32 cellular contexts compared by ENCODE assay signal in genomic region chr9:137426018-137426681, GRCh38. TPM values are rescaled to one million over a fixed set of nuclear protein-coding genes. Genes with fewer than 3 reads are reported as not detected.
DNase-seq lines count a peak whose midpoint lies in the region; ATAC-seq, FAIRE-seq and TF ChIP-seq lines count a peak whose summit lies in the region.
"Had no signal": no experiment of that assay in that cellular context is flagged by ENCODE, and none has a peak within 500 bp of the region (broad histone marks: within the 10 kb centered on the region; RNA-seq: fewer than 3 reads in every experiment).

No MANE protein-coding gene starts in this region.

- DNase-seq in HepG2 (ENCODE audit: low spot score) (no peak), psoas muscle (peak; percentile 13 to 50), G401 (ENCODE audit: low spot score) (no peak), D341Med (ENCODE audit: low spot score) (no peak), SKM-1 (lab: John Stamatoyannopoulos, UW; ENCODE audit: unreplicated experiment) (no peak)
- DNase-seq: activated CD4-positive, alpha-beta T cell treated with anti-CD3 and anti-CD28 coated beads for 36 hours; activated CD8-positive, alpha-beta memory T cell treated with anti-CD3 and anti-CD28 coated beads, Interleukin-2, amount 50 U/mL, for 48 hours; activated CD8-positive, alpha-beta T cell treated with anti-CD3 and anti-CD28 coated beads for 36 hours; activated naive CD4-positive, alpha-beta T cell treated with anti-CD3 and anti-CD28 coated beads, Interleukin-2, amount 10 ng/mL, durations not matched to agents 7 days and 5 days; GF-D8; HFFc6; KG1; kidney glomerular epithelial cell; MG63; NCI-H2029 treated with DMSO at 0.1 percent for 48 hours; NCI-H226; NCI-H526 treated with DMSO at 0.1 percent for 48 hours; retina; stimulated activated CD4-positive, alpha-beta T cell treated with anti-CD3 and anti-CD28 coated beads, Interleukin-12 subunit alpha, Interleukin-12 subunit beta, amount 100 ng/mL, for 4 hours; stimulated activated CD4-positive, alpha-beta T cell treated with anti-CD3 and anti-CD28 coated beads, Interleukin-2, amount 100 ng/mL, for 48 hours; T-helper 9 cell had no signal

- CTCF ChIA-PET in HepG2 (lab: Yijun Ruan, JAX; ENCODE audit: low intra/inter-chr PET ratio, low total read pairs), result no interaction called here

- H3K9me2 ChIP-seq in DOHH2 (replicated peaks; ENCODE audit: control insufficient read depth, low read length) (no peaks in the 10 kb centered on the region), SU-DHL-6 (replicated peaks; ENCODE audit: insufficient read depth, low read length) (no peaks in the 10 kb centered on the region)

- H3F3A ChIP-seq in DOHH2 (ENCODE audit: control insufficient read depth, insufficient read depth), result peaks cover 28% of the 10 kb centered on the region
- H3F3A ChIP-seq in SU-DHL-6 (ENCODE audit: insufficient read depth), result peaks cover 48% of the 10 kb centered on the region

- H4K20me1 ChIP-seq in DOHH2 (ENCODE audit: control insufficient read depth, insufficient read depth, low read depth, low read length), result no peaks in the 10 kb centered on the region
- H4K20me1 ChIP-seq in SU-DHL-6 (ENCODE audit: low read depth, low read length), result no peaks in the 10 kb centered on the region
- no peaks in the 10 kb centered on the region for H4K20me1 ChIP-seq in HepG2 (ENCODE audit: insufficient read depth, low read length)

- no peak for TF ChIP-seq POLR2A in HepG2 (IDR thresholded peaks at IDR 0.05; ENCODE audit: insufficient read depth in 1 of 2, low read depth in 2 of 2, low read length in 2 of 2)

- ATAC-seq in HepG2 (no peak), psoas muscle (no peak)
- ATAC-seq: activated CD4-positive, alpha-beta T cell treated with anti-CD3 and anti-CD28 coated beads for 36 hours; activated CD8-positive, alpha-beta T cell treated with anti-CD3 and anti-CD28 coated beads for 36 hours; GM23338 had no signal

- peaks cover 82% of the 10 kb centered on the region for H3K4me1 ChIP-seq in DOHH2 (ENCODE audit: control insufficient read depth, low read length)
- H3K4me1 ChIP-seq in HepG2 (ENCODE audit: insufficient read depth, low read length), result peaks cover 21% of the 10 kb centered on the region
- peaks cover 24% of the 10 kb centered on the region for H3K4me1 ChIP-seq in psoas muscle

- WGBS in HepG2 (ENCODE audit: low lambda C conversion rate), result 89% methylated on average over 8 of the region's 18 CpGs
- WGBS in psoas muscle, 3 donors, result 62 to 67% (median 63%) methylated on average over 18 of the region's 18 CpGs

- no peak for FAIRE-seq in HepG2 (lab: Jason Lieb, UNC)
- FAIRE-seq: endothelial cell of umbilical vein, frontal cortex, HTR-8/SVneo had no signal

- H3K9ac ChIP-seq in SU-DHL-6 (ENCODE audit: low read length), result peak overlapping the region; percentile 10; the same call in 1 of the 2 replicates
- H3K9ac ChIP-seq in HepG2 (ENCODE audit: insufficient read depth, low read depth, low read length), result no peak overlapping the region

- no peak for TF ChIP-seq CTCF in DOHH2 (IDR thresholded peaks at IDR 0.05; ENCODE audit: low read depth, low read length, poor library complexity, severe bottlenecking)
- no peak for TF ChIP-seq CTCF in SU-DHL-6 (IDR thresholded peaks at IDR 0.05; ENCODE audit: insufficient read depth, low read length, poor library complexity, severe bottlenecking)
- TF ChIP-seq CTCF in HepG2 (CRISPR knock-in tag; IDR thresholded peaks at IDR 0.05), result no peak
- TF ChIP-seq CTCF in psoas muscle (IDR thresholded peaks at IDR 0.05), result no peak

- BruUV-seq in HepG2 (replicated peaks; lab: Mats Ljungman, UMichigan), result no TSS peak

- H3K79me2 ChIP-seq in DOHH2 (ENCODE audit: control insufficient read depth, low read length), result peaks cover 31% of the 10 kb centered on the region
- 0 out of 2 replicates have a peak, but pooled peaks cover 8% of the 10 kb centered on the region for H3K79me2 ChIP-seq in SU-DHL-6 (ENCODE audit: insufficient read depth, low read length)
- peaks cover 14% of the 10 kb centered on the region for H3K79me2 ChIP-seq in HepG2 (ENCODE audit: insufficient read depth, low read length)

- H3K4me2 ChIP-seq in DOHH2 (ENCODE audit: low read length) (peak overlapping the region; percentile 83), SU-DHL-6 (ENCODE audit: low read depth, low read length, poor library complexity, severe bottlenecking) (peak overlapping the region; percentile 53), HepG2 (ENCODE audit: low read depth, low read length) (no peak overlapping the region)
- H3K4me2 ChIP-seq: GM23338 had no signal

- TF ChIP-seq EP300 in HepG2 (IDR thresholded peaks at IDR 0.05; ENCODE audit: low read depth in 2 of 2, low read length in 2 of 2) (no peak), HepG2 (CRISPR knock-in tag; IDR thresholded peaks at IDR 0.05; ENCODE audit: borderline replicate concordance) (no peak)

- intact Hi-C loops in HepG2 (cut with micrococcal nuclease; ENCODE audit: unreplicated experiment) (no loop called here), psoas muscle (cut with DNase I) (no loop called here)

- TF ChIP-seq RAD21 in HepG2 (CRISPR knock-in tag; IDR thresholded peaks at IDR 0.05), result no peak

- H3K27ac ChIP-seq in DOHH2 (ENCODE audit: low read depth, low read length), result peak overlapping the region; percentile 94
- H3K27ac ChIP-seq in SU-DHL-6 (ENCODE audit: low read depth, low read length), result peak overlapping the region; percentile 94
- H3K27ac ChIP-seq in HepG2 (ENCODE audit: extremely low read length, insufficient read depth, low read length), result no peak overlapping the region
- peak overlapping the region; percentile 83 for H3K27ac ChIP-seq in psoas muscle
- H3K27ac ChIP-seq: adrenal gland, C4-2B, tibial nerve had no signal

- no peaks in the 10 kb centered on the region for H3K9me3 ChIP-seq in DOHH2 (ENCODE audit: control insufficient read depth, insufficient read depth, low read length)
- no peaks in the 10 kb centered on the region for H3K9me3 ChIP-seq in SU-DHL-6 (ENCODE audit: insufficient read depth, low read length)
- no peaks in the 10 kb centered on the region for H3K9me3 ChIP-seq in HepG2 (ENCODE audit: low read length)
- H3K9me3 ChIP-seq in psoas muscle, result no peaks in the 10 kb centered on the region
- H3K9me3 ChIP-seq: adrenal gland, Caco-2, MG63, tibial nerve had no signal

- H3K4me3 ChIP-seq in DOHH2 (ENCODE audit: low read length) (no peak overlapping the region; the same call in 1 of the 2 replicates), SU-DHL-6 (ENCODE audit: insufficient read depth, low read length, poor library complexity, severe bottlenecking) (no peak overlapping the region), HepG2 (replicated peaks in 1 of 3; ENCODE audit: insufficient read depth in 1 of 3, low read depth in 2 of 3, low read length in 3 of 3) (no peak overlapping the region), psoas muscle (no peak overlapping the region)
- H3K4me3 ChIP-seq: adrenal gland, GM23338, MG63, tibial nerve had no signal

- in situ Hi-C loops in HepG2 (cut with HindIII; ENCODE audit: extremely low pct_ligation_motif_present, low pct_unique_long_range_greater_than_20kb) (no loop called here), G401 (cut with HindIII; ENCODE audit: low sequenced_read_pairs) (no loop called here)

- H3K27me3 ChIP-seq in DOHH2 (ENCODE audit: control insufficient read depth, low read length), result no peaks in the 10 kb centered on the region
- H3K27me3 ChIP-seq in SU-DHL-6 (ENCODE audit: low read length), result no peaks in the 10 kb centered on the region
- no peaks in the 10 kb centered on the region; a peak in 1 of 5 replicates for H3K27me3 ChIP-seq in HepG2 (ENCODE audit: control insufficient read depth in 1 of 2, insufficient read depth in 2 of 2, low read length in 2 of 2)
- H3K27me3 ChIP-seq in psoas muscle (ENCODE audit: insufficient read depth in 3 of 3, low read length in 2 of 3), result no peaks in the 10 kb centered on the region
- H3K27me3 ChIP-seq: adrenal gland, MG63, tibial nerve had no signal

- peaks cover 9% of the 10 kb centered on the region for H3K36me3 ChIP-seq in DOHH2 (ENCODE audit: control insufficient read depth, low read length)
- no peaks in the 10 kb centered on the region for H3K36me3 ChIP-seq in SU-DHL-6 (ENCODE audit: low read length)
- H3K36me3 ChIP-seq in HepG2 (replicated peaks in 1 of 2; ENCODE audit: control insufficient read depth in 1 of 2, insufficient read depth in 2 of 2, low read length in 2 of 2), result no peaks in the 10 kb centered on the region
- peaks cover 0 to 4% of the 10 kb centered on the region in 2 donors for H3K36me3 ChIP-seq in psoas muscle (ENCODE audit: insufficient read depth in 1 of 2, low read depth in 1 of 2)
- H3K36me3 ChIP-seq: adrenal gland, MG63, tibial nerve had no signal

- H2AFZ ChIP-seq in SU-DHL-6 (ENCODE audit: low read depth, low read length, severe bottlenecking) (no peak overlapping the region), HepG2 (ENCODE audit: low read length) (no peak overlapping the region)
- H2AFZ ChIP-seq: GM23338 had no signal

- POLR2A ChIA-PET in HepG2 (lab: Yijun Ruan, JAX), result interaction anchor here (0.8 kb wide), 1 partner anchor 15 kb away, joined by 3 read pairs; the partner anchor contains the start of gene ENTPD8

RNA-seq across cellular contexts. Expression of gene NOXA1, which starts 3.0 kb away (rescaled TPM):
- 0.63 and 1.2 TPM in 2 replicates for total RNA-seq in HepG2 (2016; rRNA removed; fragmentation: Illumina TruSeq; extraction: Trizol)
- 0.81 and 1.1 TPM in 2 replicates for total RNA-seq in HepG2 (2016; cell fraction: cytosol; rRNA removed; fragmentation: Illumina TruSeq; extraction: Trizol; ENCODE audit: low read depth)
- 0.82 and 1.9 TPM in 2 replicates for total RNA-seq in HepG2 (2016; cell fraction: insoluble cytoplasmic fraction; rRNA removed; fragmentation: Illumina TruSeq; extraction: Trizol)
- 0.46 and 1.00 TPM in 2 replicates for total RNA-seq in HepG2 (2016; cell fraction: membrane; rRNA removed; fragmentation: Illumina TruSeq; extraction: Trizol)
- total RNA-seq in HepG2 (2016; cell fraction: nucleus; rRNA removed; fragmentation: Illumina TruSeq; extraction: Trizol), result 1.6 and 2.0 TPM in 2 replicates
- polyA plus RNA-seq in HepG2 (2011; rRNA removed), result 0.78 and 2.1 TPM in 2 replicates
- 0.53 and 1.0 TPM in 2 replicates for polyA plus RNA-seq in HepG2 (2011; cell fraction: cytosol; rRNA removed)
- 17.1 and 17.5 TPM in 2 replicates for polyA plus RNA-seq in HepG2 (2011; cell fraction: nucleus; rRNA removed)
- polyA plus RNA-seq in HepG2 (2012), result 0.76 and 1.0 TPM in 2 replicates
- polyA plus RNA-seq in HepG2 (2016; cell fraction: cytosol; fragmentation: Illumina TruSeq; extraction: Trizol; ENCODE audit: low read depth), result 0.60 and 0.67 TPM in 2 replicates
- polyA plus RNA-seq in HepG2 (2016; cell fraction: insoluble cytoplasmic fraction; fragmentation: Illumina TruSeq; extraction: Trizol; ENCODE audit: low read depth), result 0.39 and 0.46 TPM in 2 replicates
- polyA plus RNA-seq in HepG2 (2016; cell fraction: membrane; fragmentation: Illumina TruSeq; extraction: Trizol; ENCODE audit: low read depth), result 0.44 and 0.56 TPM in 2 replicates
- polyA plus RNA-seq in HepG2 (2016; cell fraction: nucleus; fragmentation: Illumina TruSeq; extraction: Trizol; ENCODE audit: insufficient read depth, low read depth), result 3.7 and 3.8 TPM in 2 replicates
- 0.44 and 0.61 TPM in 2 replicates for polyA minus RNA-seq in HepG2 (2011; rRNA and poly(A)+ RNA removed; ENCODE audit: low replicate concordance)
- polyA minus RNA-seq in HepG2 (2011; cell fraction: cytosol; rRNA and poly(A)+ RNA removed), result 0.44 TPM in 1 of 2 replicates, not detected in the other
- polyA minus RNA-seq in HepG2 (2011; cell fraction: nucleus; rRNA and poly(A)+ RNA removed), result 1.8 and 3.4 TPM in 2 replicates
- total RNA-seq in psoas muscle, result 1 to 10 TPM in 3 of 4 donors, under 1 TPM in 1; 0.62 to 5.1 (median 2.5) TPM
- 1 to 10 TPM in 1 of 3 donors, under 1 TPM in 2; 0.43 to 1.0 (median 0.83) TPM for polyA plus RNA-seq in psoas muscle
- 0.18 TPM in 1 of 2 replicates, not detected in the other for total RNA-seq in G401 (2014; rRNA removed; shearing (Covaris generic))

RNA-seq across cellular contexts. Expression of gene EXD3, which starts 3.2 kb away (rescaled TPM):
- total RNA-seq in HepG2 (2016; rRNA removed; fragmentation: Illumina TruSeq; extraction: Trizol), result 1.3 and 2.7 TPM in 2 replicates
- total RNA-seq in HepG2 (2016; cell fraction: cytosol; rRNA removed; fragmentation: Illumina TruSeq; extraction: Trizol; ENCODE audit: low read depth), result 1.1 and 1.7 TPM in 2 replicates
- total RNA-seq in HepG2 (2016; cell fraction: insoluble cytoplasmic fraction; rRNA removed; fragmentation: Illumina TruSeq; extraction: Trizol), result 1.3 and 3.1 TPM in 2 replicates
- 1.6 and 2.4 TPM in 2 replicates for total RNA-seq in HepG2 (2016; cell fraction: membrane; rRNA removed; fragmentation: Illumina TruSeq; extraction: Trizol)
- total RNA-seq in HepG2 (2016; cell fraction: nucleus; rRNA removed; fragmentation: Illumina TruSeq; extraction: Trizol), result 3.0 and 3.1 TPM in 2 replicates
- 4.8 and 9.1 TPM in 2 replicates for polyA plus RNA-seq in HepG2 (2011; rRNA removed)
- polyA plus RNA-seq in HepG2 (2011; cell fraction: cytosol; rRNA removed), result 1.6 and 3.2 TPM in 2 replicates
- 82.5 and 82.6 TPM in 2 replicates for polyA plus RNA-seq in HepG2 (2011; cell fraction: nucleus; rRNA removed)
- 4.7 and 9.6 TPM in 2 replicates for polyA plus RNA-seq in HepG2 (2012)
- 3.8 and 4.6 TPM in 2 replicates for polyA plus RNA-seq in HepG2 (2016; cell fraction: cytosol; fragmentation: Illumina TruSeq; extraction: Trizol; ENCODE audit: low read depth)
- polyA plus RNA-seq in HepG2 (2016; cell fraction: insoluble cytoplasmic fraction; fragmentation: Illumina TruSeq; extraction: Trizol; ENCODE audit: low read depth), result 2.3 and 2.8 TPM in 2 replicates
- 5.3 and 6.7 TPM in 2 replicates for polyA plus RNA-seq in HepG2 (2016; cell fraction: membrane; fragmentation: Illumina TruSeq; extraction: Trizol; ENCODE audit: low read depth)
- polyA plus RNA-seq in HepG2 (2016; cell fraction: nucleus; fragmentation: Illumina TruSeq; extraction: Trizol; ENCODE audit: insufficient read depth, low read depth), result 8.9 and 9.7 TPM in 2 replicates
- polyA minus RNA-seq in HepG2 (2011; rRNA and poly(A)+ RNA removed; ENCODE audit: low replicate concordance), result 3.4 and 4.2 TPM in 2 replicates
- 0.62 and 2.6 TPM in 2 replicates for polyA minus RNA-seq in HepG2 (2011; cell fraction: cytosol; rRNA and poly(A)+ RNA removed)
- polyA minus RNA-seq in HepG2 (2011; cell fraction: nucleus; rRNA and poly(A)+ RNA removed), result 6.6 and 9.0 TPM in 2 replicates
- 10 to 100 TPM in 2 of 4 donors, 1 to 10 TPM in 2; 6.7 to 11.2 (median 9.7) TPM for total RNA-seq in psoas muscle
- polyA plus RNA-seq in psoas muscle, result 1 to 10 TPM; 5.7 to 9.9 (median 7.2) TPM
- 4.8 and 7.9 TPM in 2 replicates for total RNA-seq in G401 (2014; rRNA removed; shearing (Covaris generic))

RNA-seq across cellular contexts. Expression of gene ENTPD8, which starts 15.0 kb away (rescaled TPM):
- total RNA-seq in HepG2 (2016; rRNA removed; fragmentation: Illumina TruSeq; extraction: Trizol), result 0.21 and 0.44 TPM in 2 replicates
- 0.09 and 0.20 TPM in 2 replicates for total RNA-seq in HepG2 (2016; cell fraction: cytosol; rRNA removed; fragmentation: Illumina TruSeq; extraction: Trizol; ENCODE audit: low read depth)
- total RNA-seq in HepG2 (2016; cell fraction: insoluble cytoplasmic fraction; rRNA removed; fragmentation: Illumina TruSeq; extraction: Trizol), result 0.33 and 0.43 TPM in 2 replicates
- 0.21 and 0.37 TPM in 2 replicates for total RNA-seq in HepG2 (2016; cell fraction: membrane; rRNA removed; fragmentation: Illumina TruSeq; extraction: Trizol)
- total RNA-seq in HepG2 (2016; cell fraction: nucleus; rRNA removed; fragmentation: Illumina TruSeq; extraction: Trizol), result 0.28 and 0.34 TPM in 2 replicates
- 0.26 and 0.38 TPM in 2 replicates for polyA plus RNA-seq in HepG2 (2011; rRNA removed)
- 0.21 and 0.30 TPM in 2 replicates for polyA plus RNA-seq in HepG2 (2011; cell fraction: cytosol; rRNA removed)
- polyA plus RNA-seq in HepG2 (2011; cell fraction: nucleus; rRNA removed), result 3.0 and 3.2 TPM in 2 replicates
- polyA plus RNA-seq in HepG2 (2012), result 0.35 and 0.44 TPM in 2 replicates
- 0.05 and 0.14 TPM in 2 replicates for polyA plus RNA-seq in HepG2 (2016; cell fraction: cytosol; fragmentation: Illumina TruSeq; extraction: Trizol; ENCODE audit: low read depth)
- polyA plus RNA-seq in HepG2 (2016; cell fraction: insoluble cytoplasmic fraction; fragmentation: Illumina TruSeq; extraction: Trizol; ENCODE audit: low read depth), result 0.25 TPM in 1 of 2 replicates, not detected in the other
- 0.08 and 0.15 TPM in 2 replicates for polyA plus RNA-seq in HepG2 (2016; cell fraction: membrane; fragmentation: Illumina TruSeq; extraction: Trizol; ENCODE audit: low read depth)
- polyA plus RNA-seq in HepG2 (2016; cell fraction: nucleus; fragmentation: Illumina TruSeq; extraction: Trizol; ENCODE audit: insufficient read depth, low read depth), result 0.79 and 0.97 TPM in 2 replicates
- 0.26 TPM in 1 of 2 replicates, not detected in the other for polyA minus RNA-seq in HepG2 (2011; rRNA and poly(A)+ RNA removed; ENCODE audit: low replicate concordance)
- polyA minus RNA-seq in HepG2 (2011; cell fraction: cytosol; rRNA and poly(A)+ RNA removed), result not detected in 2 replicates
- 0.26 and 0.37 TPM in 2 replicates for polyA minus RNA-seq in HepG2 (2011; cell fraction: nucleus; rRNA and poly(A)+ RNA removed)
- not detected for total RNA-seq in psoas muscle
- polyA plus RNA-seq in psoas muscle, result under 1 TPM in 1 of 3 donors, not detected in 2; 0.01 TPM
- total RNA-seq in G401 (2014; rRNA removed; shearing (Covaris generic)), result 1.6 and 1.9 TPM in 2 replicates
- total RNA-seq: activated CD4-positive, alpha-beta T cell treated with anti-CD3 and anti-CD28 coated beads for 36 hours; activated CD8-positive, alpha-beta T cell treated with anti-CD3 and anti-CD28 coated beads for 36 hours; frontal cortex; HFFc6; osteoblast; tibial nerve had no signal

RNA-seq across cellular contexts. Expression of gene NSMF, which starts 33.0 kb away (rescaled TPM):
- total RNA-seq in HepG2 (2016; rRNA removed; fragmentation: Illumina TruSeq; extraction: Trizol), result 38.3 and 44.3 TPM in 2 replicates
- 35.6 and 45.0 TPM in 2 replicates for total RNA-seq in HepG2 (2016; cell fraction: cytosol; rRNA removed; fragmentation: Illumina TruSeq; extraction: Trizol; ENCODE audit: low read depth)
- 31.9 and 43.2 TPM in 2 replicates for total RNA-seq in HepG2 (2016; cell fraction: insoluble cytoplasmic fraction; rRNA removed; fragmentation: Illumina TruSeq; extraction: Trizol)
- total RNA-seq in HepG2 (2016; cell fraction: membrane; rRNA removed; fragmentation: Illumina TruSeq; extraction: Trizol), result 88.7 and 95.2 TPM in 2 replicates
- total RNA-seq in HepG2 (2016; cell fraction: nucleus; rRNA removed; fragmentation: Illumina TruSeq; extraction: Trizol), result 47.8 and 56.5 TPM in 2 replicates
- polyA plus RNA-seq in HepG2 (2011; rRNA removed), result 183 and 271 TPM in 2 replicates
- polyA plus RNA-seq in HepG2 (2011; cell fraction: cytosol; rRNA removed), result 147 and 184 TPM in 2 replicates
- polyA plus RNA-seq in HepG2 (2011; cell fraction: nucleus; rRNA removed), result 1,153 and 1,227 TPM in 2 replicates
- 143 and 184 TPM in 2 replicates for polyA plus RNA-seq in HepG2 (2012)
- 80.1 and 97.0 TPM in 2 replicates for polyA plus RNA-seq in HepG2 (2016; cell fraction: cytosol; fragmentation: Illumina TruSeq; extraction: Trizol; ENCODE audit: low read depth)
- 62.3 and 80.0 TPM in 2 replicates for polyA plus RNA-seq in HepG2 (2016; cell fraction: insoluble cytoplasmic fraction; fragmentation: Illumina TruSeq; extraction: Trizol; ENCODE audit: low read depth)
- polyA plus RNA-seq in HepG2 (2016; cell fraction: membrane; fragmentation: Illumina TruSeq; extraction: Trizol; ENCODE audit: low read depth), result 159 and 160 TPM in 2 replicates
- 179 and 193 TPM in 2 replicates for polyA plus RNA-seq in HepG2 (2016; cell fraction: nucleus; fragmentation: Illumina TruSeq; extraction: Trizol; ENCODE audit: insufficient read depth, low read depth)
- 64.9 and 155 TPM in 2 replicates for polyA minus RNA-seq in HepG2 (2011; rRNA and poly(A)+ RNA removed; ENCODE audit: low replicate concordance)
- polyA minus RNA-seq in HepG2 (2011; cell fraction: cytosol; rRNA and poly(A)+ RNA removed), result 76.5 and 105 TPM in 2 replicates
- polyA minus RNA-seq in HepG2 (2011; cell fraction: nucleus; rRNA and poly(A)+ RNA removed), result 147 and 159 TPM in 2 replicates
- total RNA-seq in psoas muscle, result 10 to 100 TPM in 1 of 4 donors, 1 to 10 TPM in 3; 4.8 to 11.2 (median 6.4) TPM
- polyA plus RNA-seq in psoas muscle, result 10 to 100 TPM in 1 of 3 donors, 1 to 10 TPM in 2; 4.9 to 11.0 (median 5.7) TPM
- 76.9 and 96.6 TPM in 2 replicates for total RNA-seq in G401 (2014; rRNA removed; shearing (Covaris generic))

Comparison
In these comparisons a context has a peak if more than half of its experiments do, and no peak if none do; other contexts are left out.
1. DNase-seq: peak in psoas muscle (2 of 2); none in HepG2 (single experiment), G401 (single experiment), D341Med (single experiment) and SKM-1 (single experiment).